In genomic region chr1:84496498-84496897, GRCh38 we compare ENCODE assay signal across 9 cellular contexts. TPM values are rescaled to one million over a fixed set of nuclear protein-coding genes. Genes with fewer than 3 reads are reported as not detected.
"Had no signal": no experiment of that assay in that cellular context is flagged by ENCODE, and none has a peak within 500 bp of the region (broad histone marks: within the 10 kb centered on the region; RNA-seq: fewer than 3 reads in every experiment).

No MANE protein-coding gene starts in this region.

- H3K4me2 ChIP-seq: KMS-11 had no signal

- H3K27ac ChIP-seq: GM23248, HL-60, KMS-11 had no signal

- H3K9ac ChIP-seq: GM23248, KMS-11 had no signal

- H2AFZ ChIP-seq: GM23248 had no signal

- DNase-seq: GM23248, GOT3, H7, IMR-90, KBM-7 had no signal

- H3K4me1 ChIP-seq: HAP-1 had no signal

- H3K4me3 ChIP-seq: GM23248, HAP-1 had no signal

- H3K9me3 ChIP-seq: HAP-1 had no signal

RNA-seq across cellular contexts. Expression of gene SPATA1, which starts 9.7 kb away (rescaled TPM):
- total RNA-seq: GM23248, HT1080 had no signal
